In genomic region chrX:54639018-54639345, GRCh38 we compare ENCODE assay signal across 8 cellular contexts.
DNase-seq lines count a peak whose midpoint lies in the region; ATAC-seq and TF ChIP-seq lines count a peak whose summit lies in the region.

No MANE protein-coding gene starts in this region.

- no peaks in the 10 kb centered on the region for H3K36me3 Mint-ChIP-seq in HFFc6 (ENCODE audit: low read depth)

- peak overlapping the region; percentile 86 for H3K27ac ChIP-seq in WERI-Rb-1
- H3K27ac ChIP-seq in skin epidermis = peak overlapping the region in 17 of 21 experiments; percentile 1 to 90 (median 82)

- peaks cover 19% of the 10 kb centered on the region for H3K4me1 Mint-ChIP-seq in HFFc6 (ENCODE audit: low read depth)

- no peak for ATAC-seq in GM21576 (IDR thresholded peaks at IDR 0.05; ENCODE audit: unreplicated experiment)

- H3K4me3 ChIP-seq in WERI-Rb-1 (ENCODE audit: low read depth, low read length) = peak overlapping the region; percentile 58
- H3K4me3 ChIP-seq in fibroblast of villous mesenchyme (ENCODE audit: low read depth, low read length) = peak overlapping the region; percentile 63
- H3K4me3 ChIP-seq in skin epidermis = peak overlapping the region in 6 of 7 experiments; percentile 34 to 43 (median 38)

- peak overlapping the region; percentile 89 for H3K4me3 Mint-ChIP-seq in HFFc6

- H3K36me3 ChIP-seq in WERI-Rb-1 = no peaks in the 10 kb centered on the region

- DNase-seq in HFFc6 = no peak
- no peak for DNase-seq in WERI-Rb-1
- DNase-seq in fibroblast of villous mesenchyme (ENCODE audit: low read depth) = no peak
- DNase-seq in HUDEP-2 (lab: John Stamatoyannopoulos, UW; ENCODE audit: unreplicated experiment in 76 of 76) = no peak
- no peak for DNase-seq in DMS114 treated with DMSO at 0.1 percent for 48 hours (lab: John Stamatoyannopoulos, UW; ENCODE audit: unreplicated experiment)
- no peak for DNase-seq in amniotic stem cell (lab: John Stamatoyannopoulos, UW)

- H3K27me3 Mint-ChIP-seq in HFFc6 (ENCODE audit: insufficient read depth) = no peaks in the 10 kb centered on the region; the same call in none of the 2 replicates

- no peaks in the 10 kb centered on the region for H3K27me3 ChIP-seq in WERI-Rb-1 (ENCODE audit: insufficient read depth, low read depth, severe bottlenecking)

- TF ChIP-seq CTCF in HFFc6 (IDR thresholded peaks at IDR 0.05) (no peak), WERI-Rb-1 (IDR thresholded peaks at IDR 0.05; ENCODE audit: low read depth, low read length) (no peak), fibroblast of villous mesenchyme (IDR thresholded peaks at IDR 0.05; ENCODE audit: insufficient read depth, low read depth, low read length) (no peak)

- peak overlapping the region; percentile 96 for H3K27ac Mint-ChIP-seq in HFFc6

- H3K9me3 ChIP-seq in WERI-Rb-1 (ENCODE audit: severe bottlenecking) = no peaks in the 10 kb centered on the region

- H3K9me3 Mint-ChIP-seq in HFFc6 = no peaks in the 10 kb centered on the region; the same call in 1 of the 2 replicates
